18 cellular contexts compared by ENCODE assay signal in genomic region chr11:57502376-57502775, GRCh38. TPM values are rescaled to one million over a fixed set of nuclear protein-coding genes. Genes with fewer than 3 reads are reported as not detected.
DNase-seq lines count a peak whose midpoint lies in the region; ATAC-seq and TF ChIP-seq lines count a peak whose summit lies in the region.
"Had no signal": no experiment of that assay in that cellular context is flagged by ENCODE, and none has a peak within 500 bp of the region (broad histone marks: within the 10 kb centered on the region; RNA-seq: fewer than 3 reads in every experiment).

No MANE protein-coding gene starts in this region.

- no peak for DNase-seq in activated CD8-positive, alpha-beta T cell treated with anti-CD3 and anti-CD28 coated beads, Interleukin-2, amount 10 ng/mL, durations not matched to agents 7 days and 5 days
- no peak for DNase-seq in activated CD8-positive, alpha-beta T cell treated with anti-CD3 and anti-CD28 coated beads for 36 hours
- DNase-seq in Caco-2 (no peak), WTC11 (ENCODE audit: low spot score) (no peak), psoas muscle (no peak), EL (no peak), prostate gland (ENCODE audit: low spot score) (no peak)
- DNase-seq: AML-193; CD4-positive, alpha-beta memory T cell; H7; MG63; NCI-H1105 treated with DMSO at 0.1 percent for 48 hours; NCI-H1930; NCI-H524; OCI-M1 had no signal

- H3K36me3 ChIP-seq in Caco-2 (ENCODE audit: control insufficient read depth, insufficient read depth, low read length) (peaks cover 8% of the 10 kb centered on the region), psoas muscle (ENCODE audit: insufficient read depth in 1 of 2, low read depth in 1 of 2) (peaks cover 0 to 12% of the 10 kb centered on the region in 2 donors), prostate gland (no peaks in the 10 kb centered on the region)
- H3K36me3 ChIP-seq: MG63 had no signal

- H3K27ac Mint-ChIP-seq in activated CD8-positive, alpha-beta T cell treated with anti-CD3 and anti-CD28 coated beads, Interleukin-2, amount 10 ng/mL, durations not matched to agents 7 days and 5 days: peak overlapping the region; percentile 51
- H3K27ac Mint-ChIP-seq in activated CD8-positive, alpha-beta T cell treated with anti-CD3 and anti-CD28 coated beads for 36 hours: no peak overlapping the region
- peak overlapping the region; percentile 48 for H3K27ac Mint-ChIP-seq in Caco-2 (ENCODE audit: unreplicated experiment)
- H3K27ac Mint-ChIP-seq in WTC11: 0 out of 2 replicates have a peak overlapping the region, but pooled peaks have one; percentile 15

- CTCF ChIA-PET in activated CD8-positive, alpha-beta T cell treated with anti-CD3 and anti-CD28 coated beads, Interleukin-2, amount 10 ng/mL, durations not matched to agents 7 days and 5 days (lab: Charles Lee): interaction anchor here (1.2 to 15.7 kb wide), 7 partner anchors 9 to 142 kb away, joined by 3 to 484 read pairs (median 9); partner anchors contain the start of gene TIMM10
- CTCF ChIA-PET in activated CD8-positive, alpha-beta T cell treated with anti-CD3 and anti-CD28 coated beads for 36 hours (lab: Charles Lee): interaction anchor here (0.9 to 4.7 kb wide), 11 partner anchors 9 to 45 kb away, joined by 3 to 28 read pairs (median 5); partner anchors contain the start of gene SLC43A1
- CTCF ChIA-PET in Caco-2 (lab: Charles Lee) (interaction anchor here (0.7 to 1.8 kb wide), 6 partner anchors 9 to 51 kb away, joined by 3 to 8 read pairs (median 5); partner anchors contain the start of genes SLC43A1 and TIMM10), WTC11 (lab: Charles Lee) (interaction anchor here (0.7 to 4.8 kb wide), 10 partner anchors 10 to 284 kb away, joined by 3 to 66 read pairs (median 4); partner anchors contain the start of genes RTN4RL2 and SLC43A1)

- no peak for TF ChIP-seq POLR2A in prostate gland (IDR thresholded peaks at IDR 0.05)

- peak overlapping the region; percentile 79 for H3K27ac ChIP-seq in psoas muscle
- peak overlapping the region in 1 of 2 donors; percentile 2 for H3K27ac ChIP-seq in prostate gland
- H3K27ac ChIP-seq: KMS-11 had no signal

- POLR2A ChIA-PET in activated CD8-positive, alpha-beta T cell treated with anti-CD3 and anti-CD28 coated beads, Interleukin-2, amount 10 ng/mL, durations not matched to agents 7 days and 5 days (lab: Charles Lee): interaction anchor here (0.6 to 1.7 kb wide), 3 partner anchors 9 to 31 kb away, joined by 4 to 5 read pairs (median 4); no protein-coding TSS in a partner anchor
- POLR2A ChIA-PET in activated CD8-positive, alpha-beta T cell treated with anti-CD3 and anti-CD28 coated beads for 36 hours (lab: Charles Lee): interaction anchor here (0.8 to 1.3 kb wide), 5 partner anchors 9 to 28 kb away, joined by 3 to 4 read pairs (median 3); partner anchors contain the start of genes SLC43A1 and TIMM10
- POLR2A ChIA-PET in Caco-2 (lab: Charles Lee): interaction anchor here (0.9 kb wide), 1 partner anchor 12 kb away, joined by 3 read pairs; no protein-coding TSS in a partner anchor
- POLR2A ChIA-PET in WTC11 (lab: Charles Lee): interaction anchor here (0.5 to 1.3 kb wide), 3 partner anchors 13 to 137 kb away, joined by 3 to 4 read pairs (median 4); partner anchors contain the start of gene SLC43A1

- H3K4me3 ChIP-seq in Caco-2 (ENCODE audit: low read depth, low read length): no peak overlapping the region
- no peak overlapping the region for H3K4me3 ChIP-seq in psoas muscle
- no peak overlapping the region for H3K4me3 ChIP-seq in prostate gland
- H3K4me3 ChIP-seq: MG63 had no signal

- no peak for ATAC-seq in activated CD8-positive, alpha-beta T cell treated with anti-CD3 and anti-CD28 coated beads, Interleukin-2, amount 10 ng/mL, durations not matched to agents 7 days and 5 days
- no peak for ATAC-seq in activated CD8-positive, alpha-beta T cell treated with anti-CD3 and anti-CD28 coated beads for 36 hours
- ATAC-seq in WTC11: no peak
- ATAC-seq in psoas muscle: no peak
- ATAC-seq in GM19324 (IDR thresholded peaks at IDR 0.05; ENCODE audit: low FRiP score, unreplicated experiment): no peak

- H3K27me3 Mint-ChIP-seq in activated CD8-positive, alpha-beta T cell treated with anti-CD3 and anti-CD28 coated beads, Interleukin-2, amount 10 ng/mL, durations not matched to agents 7 days and 5 days (ENCODE audit: low read depth): no peaks in the 10 kb centered on the region
- no peaks in the 10 kb centered on the region for H3K27me3 Mint-ChIP-seq in activated CD8-positive, alpha-beta T cell treated with anti-CD3 and anti-CD28 coated beads for 36 hours
- H3K27me3 Mint-ChIP-seq in Caco-2 (ENCODE audit: insufficient read depth, unreplicated experiment) (no peaks in the 10 kb centered on the region), WTC11 (ENCODE audit: low read depth) (no peaks in the 10 kb centered on the region; the same call in 1 of the 2 replicates)
- H3K27me3 Mint-ChIP-seq: CD4-positive, alpha-beta memory T cell had no signal

- peaks cover 3% of the 10 kb centered on the region for H3K4me1 Mint-ChIP-seq in activated CD8-positive, alpha-beta T cell treated with anti-CD3 and anti-CD28 coated beads, Interleukin-2, amount 10 ng/mL, durations not matched to agents 7 days and 5 days (ENCODE audit: low read depth)
- peaks cover 3% of the 10 kb centered on the region for H3K4me1 Mint-ChIP-seq in activated CD8-positive, alpha-beta T cell treated with anti-CD3 and anti-CD28 coated beads for 36 hours (ENCODE audit: low read depth)
- H3K4me1 Mint-ChIP-seq in Caco-2 (ENCODE audit: low read depth, unreplicated experiment): peaks cover 47% of the 10 kb centered on the region
- peaks cover 40% of the 10 kb centered on the region for H3K4me1 Mint-ChIP-seq in WTC11

- H3K9me3 ChIP-seq in Caco-2 (no peaks in the 10 kb centered on the region), psoas muscle (no peaks in the 10 kb centered on the region), prostate gland (no peaks in the 10 kb centered on the region)
- H3K9me3 ChIP-seq: MG63 had no signal

- WGBS in psoas muscle, 3 donors: 91 to 96% (median 94%) methylated on average over 3 of the region's 3 CpGs
- WGBS in prostate gland: 97% methylated on average over 3 of the region's 3 CpGs

- no TSS peak for BruUV-seq in Caco-2 (replicated peaks; lab: Mats Ljungman, UMichigan)

- TF ChIP-seq CTCF in activated CD8-positive, alpha-beta T cell treated with anti-CD3 and anti-CD28 coated beads for 36 hours (IDR thresholded peaks at IDR 0.05): no peak
- TF ChIP-seq CTCF in Caco-2 (IDR thresholded peaks at IDR 0.05; ENCODE audit: insufficient read depth in 1 of 2, low read depth in 1 of 2, low read length in 1 of 2, severe bottlenecking in 1 of 2, unreplicated experiment in 1 of 2): no peak
- TF ChIP-seq CTCF in WTC11 (IDR thresholded peaks at IDR 0.05): no peak
- no peak for TF ChIP-seq CTCF in psoas muscle (IDR thresholded peaks at IDR 0.05)
- no peak for TF ChIP-seq CTCF in prostate gland (IDR thresholded peaks at IDR 0.05)

- H3K4me1 ChIP-seq in Caco-2 (peaks cover 56% of the 10 kb centered on the region), psoas muscle (peaks cover 26% of the 10 kb centered on the region), prostate gland (replicated peaks) (peaks cover 14% of the 10 kb centered on the region)

- H3K27me3 ChIP-seq in Caco-2 (replicated peaks; ENCODE audit: control insufficient read depth, insufficient read depth, low read length) (no peaks in the 10 kb centered on the region), psoas muscle (ENCODE audit: insufficient read depth in 3 of 3, low read length in 2 of 3) (no peaks in the 10 kb centered on the region), prostate gland (replicated peaks; ENCODE audit: insufficient read depth) (no peaks in the 10 kb centered on the region)
- H3K27me3 ChIP-seq: MG63 had no signal

- peaks cover 22% of the 10 kb centered on the region for H3K36me3 Mint-ChIP-seq in activated CD8-positive, alpha-beta T cell treated with anti-CD3 and anti-CD28 coated beads, Interleukin-2, amount 10 ng/mL, durations not matched to agents 7 days and 5 days (ENCODE audit: low read depth)
- H3K36me3 Mint-ChIP-seq in activated CD8-positive, alpha-beta T cell treated with anti-CD3 and anti-CD28 coated beads for 36 hours (ENCODE audit: low read depth): peaks cover 23% of the 10 kb centered on the region
- H3K36me3 Mint-ChIP-seq in Caco-2 (ENCODE audit: insufficient read depth, unreplicated experiment) (peaks cover 66% of the 10 kb centered on the region), WTC11 (peaks cover 6% of the 10 kb centered on the region)

- H3K4me3 Mint-ChIP-seq in activated CD8-positive, alpha-beta T cell treated with anti-CD3 and anti-CD28 coated beads, Interleukin-2, amount 10 ng/mL, durations not matched to agents 7 days and 5 days: no peak overlapping the region
- H3K4me3 Mint-ChIP-seq in activated CD8-positive, alpha-beta T cell treated with anti-CD3 and anti-CD28 coated beads for 36 hours: no peak overlapping the region
- H3K4me3 Mint-ChIP-seq in Caco-2 (ENCODE audit: unreplicated experiment) (no peak overlapping the region), WTC11 (no peak overlapping the region)
- H3K4me3 Mint-ChIP-seq: CD4-positive, alpha-beta memory T cell had no signal

- intact Hi-C loops in activated CD8-positive, alpha-beta T cell treated with anti-CD3 and anti-CD28 coated beads for 36 hours (cut with micrococcal nuclease): no loop called here
- intact Hi-C loops in Caco-2 (cut with micrococcal nuclease; ENCODE audit: unreplicated experiment) (no loop called here), psoas muscle (cut with DNase I) (no loop called here), prostate gland (cut with DNase I) (no loop called here)

- no peaks in the 10 kb centered on the region for H3K9me3 Mint-ChIP-seq in activated CD8-positive, alpha-beta T cell treated with anti-CD3 and anti-CD28 coated beads, Interleukin-2, amount 10 ng/mL, durations not matched to agents 7 days and 5 days (ENCODE audit: insufficient read depth)
- no peaks in the 10 kb centered on the region for H3K9me3 Mint-ChIP-seq in activated CD8-positive, alpha-beta T cell treated with anti-CD3 and anti-CD28 coated beads for 36 hours
- H3K9me3 Mint-ChIP-seq in Caco-2 (ENCODE audit: unreplicated experiment): no peaks in the 10 kb centered on the region
- H3K9me3 Mint-ChIP-seq in WTC11: no peaks in the 10 kb centered on the region
- H3K9me3 Mint-ChIP-seq: CD4-positive, alpha-beta memory T cell had no signal

RNA-seq across cellular contexts. Expression of gene SLC43A1, which starts 13.1 kb away (rescaled TPM):
- 10 to 100 TPM; 26.4 to 28.4 TPM for total RNA-seq in activated CD8-positive, alpha-beta T cell treated with anti-CD3 and anti-CD28 coated beads, Interleukin-2, amount 10 ng/mL, durations not matched to agents 7 days and 5 days
- 10 to 100 TPM; 32.1 to 34.0 TPM for total RNA-seq in activated CD8-positive, alpha-beta T cell treated with anti-CD3 and anti-CD28 coated beads for 36 hours
- 71.7 and 80.5 TPM in 2 replicates for total RNA-seq in Caco-2 (2022)
- 20.5 to 27.1 TPM (median 21.5 TPM) in 3 replicates for total RNA-seq in WTC11 (2021)
- total RNA-seq in psoas muscle: 10 to 100 TPM in 1 of 4 donors, 1 to 10 TPM in 3; 4.1 to 15.3 (median 7.1) TPM
- 10 to 100 TPM in 1 of 3 donors, 1 to 10 TPM in 2; 3.5 to 13.7 (median 7.5) TPM for polyA plus RNA-seq in psoas muscle
- 10 to 100 TPM; 18.2 to 20.9 TPM for total RNA-seq in prostate gland

RNA-seq across cellular contexts. Expression of gene TIMM10, which starts 28.2 kb away (rescaled TPM):
- total RNA-seq in activated CD8-positive, alpha-beta T cell treated with anti-CD3 and anti-CD28 coated beads, Interleukin-2, amount 10 ng/mL, durations not matched to agents 7 days and 5 days: 10 to 100 TPM; 65.4 to 65.8 TPM
- 10 to 100 TPM; 75.2 to 84.2 TPM for total RNA-seq in activated CD8-positive, alpha-beta T cell treated with anti-CD3 and anti-CD28 coated beads for 36 hours
- total RNA-seq in Caco-2 (2022) (102 and 103 TPM in 2 replicates), WTC11 (2021) (63.5 to 92.8 TPM (median 68.4 TPM) in 3 replicates), psoas muscle (10 to 100 TPM; 55.0 to 90.0 (median 73.0) TPM), prostate gland (10 to 100 TPM; 35.2 to 44.3 TPM)
- 100 to 1,000 TPM in 2 of 3 donors, 10 to 100 TPM in 1; 97.7 to 149 (median 112) TPM for polyA plus RNA-seq in psoas muscle

RNA-seq across cellular contexts. Expression of gene SMTNL1, which starts 35.0 kb away (rescaled TPM):
- total RNA-seq in activated CD8-positive, alpha-beta T cell treated with anti-CD3 and anti-CD28 coated beads, Interleukin-2, amount 10 ng/mL, durations not matched to agents 7 days and 5 days: not detected
- total RNA-seq in activated CD8-positive, alpha-beta T cell treated with anti-CD3 and anti-CD28 coated beads for 36 hours: not detected
- total RNA-seq in Caco-2 (2022) (0.18 TPM in 1 of 2 replicates, not detected in the other), WTC11 (2021) (0.26 to 0.39 TPM (median 0.34 TPM) in 3 replicates), psoas muscle (100 to 1,000 TPM in 1 of 4 donors, 10 to 100 TPM in 2, 1 to 10 TPM in 1; 7.6 to 118 (median 36.9) TPM), prostate gland (1 to 10 TPM in 1 of 2 donors, not detected in 1; 1.4 TPM)
- polyA plus RNA-seq in psoas muscle: 10 to 100 TPM in 2 of 3 donors, 1 to 10 TPM in 1; 6.7 to 19.7 (median 14.9) TPM
- total RNA-seq: CD4-positive, alpha-beta memory T cell; Daoy; H7 had no signal

RNA-seq across cellular contexts. Expression of gene RTN4RL2, which starts 42.0 kb away (rescaled TPM):
- under 1 TPM; 0.47 to 0.57 TPM for total RNA-seq in activated CD8-positive, alpha-beta T cell treated with anti-CD3 and anti-CD28 coated beads, Interleukin-2, amount 10 ng/mL, durations not matched to agents 7 days and 5 days
- total RNA-seq in activated CD8-positive, alpha-beta T cell treated with anti-CD3 and anti-CD28 coated beads for 36 hours: under 1 TPM; 0.23 to 0.27 TPM
- 5.5 and 5.6 TPM in 2 replicates for total RNA-seq in Caco-2 (2022)
- total RNA-seq in WTC11 (2021): 13.8 to 15.5 TPM (median 14.3 TPM) in 3 replicates
- total RNA-seq in psoas muscle: 1 to 10 TPM in 1 of 4 donors, under 1 TPM in 3; 0.77 to 1.1 (median 0.84) TPM
- polyA plus RNA-seq in psoas muscle: under 1 TPM; 0.44 to 0.61 (median 0.49) TPM
- 1 to 10 TPM in 1 of 2 donors, under 1 TPM in 1; 0.51 to 2.0 TPM for total RNA-seq in prostate gland
